In the genomic region with DNA sequence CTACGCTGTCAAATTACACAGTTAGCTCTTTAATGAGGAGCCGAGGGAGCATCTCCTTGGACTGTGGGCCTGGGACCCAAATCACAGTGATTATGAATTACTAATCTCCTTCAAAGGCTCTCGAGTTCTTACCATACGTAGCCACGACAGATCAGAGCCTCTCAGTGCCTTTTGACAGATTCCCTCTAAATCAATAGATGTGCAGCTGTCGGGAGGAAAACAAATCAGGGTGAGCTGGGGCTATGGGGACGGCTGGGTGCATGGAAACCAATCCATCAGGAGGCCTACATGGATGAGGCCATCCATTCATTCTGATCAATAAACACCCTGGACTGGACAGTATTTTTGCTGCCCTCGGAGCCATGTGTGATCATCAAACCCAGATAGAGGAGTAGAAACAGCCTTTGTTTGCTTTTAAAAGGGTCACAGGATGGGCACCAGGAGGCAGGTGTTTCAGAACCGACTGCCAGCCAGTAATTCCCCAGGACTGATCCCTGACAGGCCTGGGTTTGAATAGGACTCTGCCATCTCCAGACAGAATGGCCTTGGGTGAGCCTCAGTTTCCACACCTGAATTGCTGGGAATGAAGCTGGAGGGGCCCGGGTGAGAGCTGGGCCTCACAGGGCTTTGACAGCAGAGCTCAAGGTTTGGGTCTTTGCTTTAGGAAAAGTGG, we compare ENCODE assay signal across 12 cellular contexts.
DNase-seq lines count a peak whose midpoint lies in the region; ATAC-seq and TF ChIP-seq lines count a peak whose summit lies in the region.
"Had no signal": no experiment of that assay in that cellular context is flagged by ENCODE, and none has a peak within 500 bp of the region (broad histone marks: within the 10 kb centered on the region; RNA-seq: fewer than 3 reads in every experiment).

No MANE protein-coding gene starts in this region.

- H3K4me3 Mint-ChIP-seq in activated naive CD4-positive, alpha-beta T cell treated with anti-CD3 and anti-CD28 coated beads, Interleukin-2, amount 10 ng/mL, durations not matched to agents 7 days and 5 days, result no peak overlapping the region
- no peak overlapping the region for H3K4me3 Mint-ChIP-seq in activated naive CD4-positive, alpha-beta T cell treated with anti-CD3 and anti-CD28 coated beads for 36 hours
- H3K4me3 Mint-ChIP-seq in type B pancreatic cell, result no peak overlapping the region
- H3K4me3 Mint-ChIP-seq: neural crest cell had no signal

- TF ChIP-seq CTCF in WERI-Rb-1 (IDR thresholded peaks at IDR 0.05; ENCODE audit: low read depth, low read length) (no peak), lung (IDR thresholded peaks at IDR 0.05; ENCODE audit: control extremely low read depth, extremely low read depth) (no peak), type B pancreatic cell (conservative IDR thresholded peaks at IDR 0.05) (no peak), body of pancreas (IDR thresholded peaks at IDR 0.05) (no peak)

- no peaks in the 10 kb centered on the region for H3K9me3 ChIP-seq in WERI-Rb-1 (ENCODE audit: severe bottlenecking)
- H3K9me3 ChIP-seq in lung (ENCODE audit: control insufficient read depth in 2 of 2, insufficient read depth in 1 of 2, low read length in 1 of 2), result no peaks in the 10 kb centered on the region
- H3K9me3 ChIP-seq in body of pancreas, result no peaks in the 10 kb centered on the region
- H3K9me3 ChIP-seq: Caco-2 had no signal

- H3K4me3 ChIP-seq in WERI-Rb-1 (ENCODE audit: low read depth, low read length) (0 out of 2 replicates have a peak overlapping the region, but pooled peaks have one; percentile 3), lung (no peak overlapping the region), body of pancreas (no peak overlapping the region)

- H3K27me3 ChIP-seq in WERI-Rb-1 (ENCODE audit: insufficient read depth, low read depth, severe bottlenecking) (no peaks in the 10 kb centered on the region), lung (ENCODE audit: control insufficient read depth, insufficient read depth) (no peaks in the 10 kb centered on the region), body of pancreas (no peaks in the 10 kb centered on the region)

- H3K36me3 Mint-ChIP-seq in activated naive CD4-positive, alpha-beta T cell treated with anti-CD3 and anti-CD28 coated beads, Interleukin-2, amount 10 ng/mL, durations not matched to agents 7 days and 5 days, result no peaks in the 10 kb centered on the region
- H3K36me3 Mint-ChIP-seq in activated naive CD4-positive, alpha-beta T cell treated with anti-CD3 and anti-CD28 coated beads for 36 hours (ENCODE audit: low read depth), result no peaks in the 10 kb centered on the region
- H3K36me3 Mint-ChIP-seq in type B pancreatic cell, result no peaks in the 10 kb centered on the region

- WGBS in lung, 2 donors, result 80 to 90% methylated on average over 10 of the region's 10 CpGs
- 52 to 69% methylated on average over 10 of the region's 10 CpGs for WGBS in body of pancreas, 2 donors

- ATAC-seq in lung (ENCODE audit: insufficient read depth, low FRiP score) (no peak), body of pancreas (no peak)

- H3K27ac ChIP-seq in WERI-Rb-1 (peak overlapping the region; percentile 92), lung (ENCODE audit: low read depth in 1 of 2, low read length in 1 of 2) (peak overlapping the region in 1 of 2 donors; percentile 37), body of pancreas (no peak overlapping the region)

- peaks cover 19% of the 10 kb centered on the region for H3K27me3 Mint-ChIP-seq in activated naive CD4-positive, alpha-beta T cell treated with anti-CD3 and anti-CD28 coated beads, Interleukin-2, amount 10 ng/mL, durations not matched to agents 7 days and 5 days
- H3K27me3 Mint-ChIP-seq in activated naive CD4-positive, alpha-beta T cell treated with anti-CD3 and anti-CD28 coated beads for 36 hours (ENCODE audit: low read depth), result peaks cover 18% of the 10 kb centered on the region
- peaks cover 23% of the 10 kb centered on the region for H3K27me3 Mint-ChIP-seq in type B pancreatic cell

- H3K36me3 ChIP-seq in WERI-Rb-1 (no peaks in the 10 kb centered on the region), lung (ENCODE audit: control insufficient read depth in 2 of 2, insufficient read depth in 2 of 2, low read length in 2 of 2) (no peaks in the 10 kb centered on the region), body of pancreas (replicated peaks in 1 of 2; ENCODE audit: insufficient read depth in 1 of 2, low read depth in 2 of 2) (no peaks in the 10 kb centered on the region)

- CTCF ChIA-PET in activated naive CD4-positive, alpha-beta T cell treated with anti-CD3 and anti-CD28 coated beads, Interleukin-2, amount 10 ng/mL, durations not matched to agents 7 days and 5 days (lab: Charles Lee), result interaction anchor here (0.7 to 0.9 kb wide), 2 partner anchors 13 to 848 kb away, joined by 3 read pairs; no protein-coding TSS in a partner anchor
- CTCF ChIA-PET in activated naive CD4-positive, alpha-beta T cell treated with anti-CD3 and anti-CD28 coated beads for 36 hours (lab: Charles Lee), result interaction anchor here (1.1 kb wide), 1 partner anchor 42 kb away, joined by 3 read pairs; no protein-coding TSS in a partner anchor

- H3K4me1 ChIP-seq in lung (ENCODE audit: control insufficient read depth in 2 of 2, insufficient read depth in 2 of 2, low read length in 2 of 2) (no peaks in the 10 kb centered on the region), body of pancreas (no peaks in the 10 kb centered on the region)
- H3K4me1 ChIP-seq: Caco-2 had no signal

- intact Hi-C loops in activated naive CD4-positive, alpha-beta T cell treated with anti-CD3 and anti-CD28 coated beads for 36 hours (cut with micrococcal nuclease), result no loop called here
- intact Hi-C loops in body of pancreas (cut with DNase I), result no loop called here

- peaks cover 22% of the 10 kb centered on the region for H3K4me1 Mint-ChIP-seq in activated naive CD4-positive, alpha-beta T cell treated with anti-CD3 and anti-CD28 coated beads, Interleukin-2, amount 10 ng/mL, durations not matched to agents 7 days and 5 days
- no peaks in the 10 kb centered on the region for H3K4me1 Mint-ChIP-seq in activated naive CD4-positive, alpha-beta T cell treated with anti-CD3 and anti-CD28 coated beads for 36 hours (ENCODE audit: low read depth)
- peaks cover 20% of the 10 kb centered on the region for H3K4me1 Mint-ChIP-seq in type B pancreatic cell (ENCODE audit: unreplicated experiment)
- H3K4me1 Mint-ChIP-seq: neural crest cell had no signal

- H3K9me3 Mint-ChIP-seq in activated naive CD4-positive, alpha-beta T cell treated with anti-CD3 and anti-CD28 coated beads, Interleukin-2, amount 10 ng/mL, durations not matched to agents 7 days and 5 days, result peaks cover 3% of the 10 kb centered on the region
- no peaks in the 10 kb centered on the region for H3K9me3 Mint-ChIP-seq in activated naive CD4-positive, alpha-beta T cell treated with anti-CD3 and anti-CD28 coated beads for 36 hours
- no peaks in the 10 kb centered on the region for H3K9me3 Mint-ChIP-seq in type B pancreatic cell
- H3K9me3 Mint-ChIP-seq: neural crest cell had no signal

- no peak for DNase-seq in activated naive CD4-positive, alpha-beta T cell treated with anti-CD3 and anti-CD28 coated beads, Interleukin-2, amount 10 ng/mL, durations not matched to agents 7 days and 5 days
- DNase-seq in activated naive CD4-positive, alpha-beta T cell treated with anti-CD3 and anti-CD28 coated beads for 36 hours, result no peak
- DNase-seq in WERI-Rb-1 (peak; percentile 79), lung (ENCODE audit: low spot score) (peak; percentile 11), type B pancreatic cell (ENCODE audit: extremely low spot score, unreplicated experiment) (peak; percentile 44), NCI-H345 treated with DMSO at 0.1 percent for 48 hours (lab: John Stamatoyannopoulos, UW; ENCODE audit: unreplicated experiment) (no peak), AML-193 (lab: John Stamatoyannopoulos, UW) (no peak), body of pancreas (no peak)
- DNase-seq: Caco-2, NCI-H1105, NCI-H2171 had no signal

- TF ChIP-seq POLR2A in body of pancreas (IDR thresholded peaks at IDR 0.05), result no peak

- peak overlapping the region; percentile 82 for H3K27ac Mint-ChIP-seq in activated naive CD4-positive, alpha-beta T cell treated with anti-CD3 and anti-CD28 coated beads, Interleukin-2, amount 10 ng/mL, durations not matched to agents 7 days and 5 days
- no peak overlapping the region for H3K27ac Mint-ChIP-seq in activated naive CD4-positive, alpha-beta T cell treated with anti-CD3 and anti-CD28 coated beads for 36 hours
- H3K27ac Mint-ChIP-seq in type B pancreatic cell, result no peak overlapping the region

Comparison
In these comparisons a context has a peak if more than half of its experiments do, and no peak if none do; other contexts are left out.
1. DNase-seq: peak in WERI-Rb-1 (single experiment), lung (single experiment) and type B pancreatic cell (single experiment); none in activated naive CD4-positive, alpha-beta T cell treated with anti-CD3 and anti-CD28 coated beads, Interleukin-2, amount 10 ng/mL, durations not matched to agents 7 days and 5 days (single experiment), activated naive CD4-positive, alpha-beta T cell treated with anti-CD3 and anti-CD28 coated beads for 36 hours (single experiment), NCI-H345 treated with DMSO at 0.1 percent for 48 hours (single experiment), AML-193 (0 of 2) and body of pancreas (0 of 4).